In genomic region chr2:7953184-7953583, GRCh38 we compare ENCODE assay signal across 22 cellular contexts.
"Had no signal": no experiment of that assay in that cellular context is flagged by ENCODE, and none has a peak within 500 bp of the region (broad histone marks: within the 10 kb centered on the region; RNA-seq: fewer than 3 reads in every experiment).

No MANE protein-coding gene starts in this region.

- H3K9me3 ChIP-seq: ascending aorta, breast epithelium, sigmoid colon, upper lobe of right lung had no signal

- H3K4me3 Mint-ChIP-seq: activated CD4-positive, alpha-beta T cell treated with anti-CD3 and anti-CD28 coated beads, Interleukin-2, amount 10 ng/mL, durations not matched to agents 7 days and 5 days; activated naive CD4-positive, alpha-beta T cell treated with anti-CD3 and anti-CD28 coated beads, Interleukin-2, amount 50 U/mL, for 24 hours; activated T-cell treated with anti-CD3 and anti-CD28 coated beads, Interleukin-2, amount 50 U/mL, for 4 hours; mesothelial cell of epicardium; natural killer cell treated with Interleukin-12 subunit alpha and Interleukin-12 subunit beta and Interleukin-15 and Interleukin-18, amount 100 ng/mL, for 72 hours; stimulated activated effector memory CD8-positive, alpha-beta T cell treated with anti-CD3 and anti-CD28 coated beads, Interleukin-12 subunit alpha, Interleukin-12 subunit beta, amount 100 ng/mL, for 72 hours had no signal

- H3K9me3 Mint-ChIP-seq: activated CD4-positive, alpha-beta T cell treated with anti-CD3 and anti-CD28 coated beads, Interleukin-2, amount 10 ng/mL, durations not matched to agents 7 days and 5 days; activated naive CD4-positive, alpha-beta T cell treated with anti-CD3 and anti-CD28 coated beads, Interleukin-2, amount 50 U/mL, for 24 hours; activated T-cell treated with anti-CD3 and anti-CD28 coated beads, Interleukin-2, amount 50 U/mL, for 4 hours; mesothelial cell of epicardium; natural killer cell treated with Interleukin-12 subunit alpha and Interleukin-12 subunit beta and Interleukin-15 and Interleukin-18, amount 100 ng/mL, for 72 hours; stimulated activated effector memory CD8-positive, alpha-beta T cell treated with anti-CD3 and anti-CD28 coated beads, Interleukin-12 subunit alpha, Interleukin-12 subunit beta, amount 100 ng/mL, for 72 hours had no signal

- H3K4me1 ChIP-seq: breast epithelium, sigmoid colon, upper lobe of right lung had no signal

- H3K27ac ChIP-seq: ascending aorta, breast epithelium, coronary artery, sigmoid colon, upper lobe of right lung had no signal

- H3K36me3 ChIP-seq: ascending aorta, breast epithelium, sigmoid colon, upper lobe of right lung had no signal

- H3K4me3 ChIP-seq: ascending aorta, coronary artery, lung, sigmoid colon, upper lobe of right lung had no signal

- H3K27ac Mint-ChIP-seq: activated CD4-positive, alpha-beta T cell treated with anti-CD3 and anti-CD28 coated beads, Interleukin-2, amount 10 ng/mL, durations not matched to agents 7 days and 5 days; activated naive CD4-positive, alpha-beta T cell treated with anti-CD3 and anti-CD28 coated beads, Interleukin-2, amount 50 U/mL, for 24 hours; mesothelial cell of epicardium; natural killer cell treated with Interleukin-12 subunit alpha and Interleukin-12 subunit beta and Interleukin-15 and Interleukin-18, amount 100 ng/mL, for 72 hours; stimulated activated effector memory CD8-positive, alpha-beta T cell treated with anti-CD3 and anti-CD28 coated beads, Interleukin-12 subunit alpha, Interleukin-12 subunit beta, amount 100 ng/mL, for 72 hours had no signal

- ATAC-seq: activated CD4-positive, CD25-positive, alpha-beta regulatory T cell treated with anti-CD3 and anti-CD28 coated beads, Interleukin-2, amount 50 U/mL, for 24 hours; activated T-cell treated with anti-CD3 and anti-CD28 coated beads, Interleukin-2, amount 50 U/mL, for 4 hours; left colon; natural killer cell treated with Interleukin-12 subunit alpha and Interleukin-12 subunit beta and Interleukin-15 and Interleukin-18, amount 100 ng/mL, for 72 hours; stimulated activated effector memory CD8-positive, alpha-beta T cell treated with anti-CD3 and anti-CD28 coated beads, Interleukin-12 subunit alpha, Interleukin-12 subunit beta, amount 100 ng/mL, for 72 hours; upper lobe of right lung had no signal

- H3K36me3 Mint-ChIP-seq: activated naive CD4-positive, alpha-beta T cell treated with anti-CD3 and anti-CD28 coated beads, Interleukin-2, amount 50 U/mL, for 24 hours; mesothelial cell of epicardium; natural killer cell treated with Interleukin-12 subunit alpha and Interleukin-12 subunit beta and Interleukin-15 and Interleukin-18, amount 100 ng/mL, for 72 hours; stimulated activated effector memory CD8-positive, alpha-beta T cell treated with anti-CD3 and anti-CD28 coated beads, Interleukin-12 subunit alpha, Interleukin-12 subunit beta, amount 100 ng/mL, for 72 hours had no signal

- H3K4me1 Mint-ChIP-seq: activated CD4-positive, alpha-beta T cell treated with anti-CD3 and anti-CD28 coated beads, Interleukin-2, amount 10 ng/mL, durations not matched to agents 7 days and 5 days; activated naive CD4-positive, alpha-beta T cell treated with anti-CD3 and anti-CD28 coated beads, Interleukin-2, amount 50 U/mL, for 24 hours; stimulated activated effector memory CD8-positive, alpha-beta T cell treated with anti-CD3 and anti-CD28 coated beads, Interleukin-12 subunit alpha, Interleukin-12 subunit beta, amount 100 ng/mL, for 72 hours had no signal

- H3K27me3 ChIP-seq: ascending aorta, breast epithelium, sigmoid colon, upper lobe of right lung had no signal

- DNase-seq: activated CD4-positive, alpha-beta T cell treated with anti-CD3 and anti-CD28 coated beads, Interleukin-2, amount 10 ng/mL, durations not matched to agents 7 days and 5 days; activated CD8-positive, alpha-beta memory T cell treated with anti-CD3 and anti-CD28 coated beads, Interleukin-2, amount 50 U/mL, for 4 hours; activated effector memory CD4-positive, alpha-beta T cell treated with Interleukin-2 at 50 U/mL for 16 hours; activated T-cell treated with anti-CD3 and anti-CD28 coated beads, Interleukin-2, amount 50 U/mL, for 4 hours; erythroblast; foreskin melanocyte; hypothalamus; islet precursor cell; left colon; nucleus accumbens; sigmoid colon; stimulated activated CD4-positive, alpha-beta T cell treated with anti-CD3 and anti-CD28 coated beads, Interleukin-4, amount 100 ng/mL, for 24 hours; upper lobe of right lung had no signal

- H3K27me3 Mint-ChIP-seq: activated CD4-positive, alpha-beta T cell treated with anti-CD3 and anti-CD28 coated beads, Interleukin-2, amount 10 ng/mL, durations not matched to agents 7 days and 5 days; activated naive CD4-positive, alpha-beta T cell treated with anti-CD3 and anti-CD28 coated beads, Interleukin-2, amount 50 U/mL, for 24 hours had no signal
